Comparison of ENCODE assay signal across 28 cellular contexts in the genomic region with DNA sequence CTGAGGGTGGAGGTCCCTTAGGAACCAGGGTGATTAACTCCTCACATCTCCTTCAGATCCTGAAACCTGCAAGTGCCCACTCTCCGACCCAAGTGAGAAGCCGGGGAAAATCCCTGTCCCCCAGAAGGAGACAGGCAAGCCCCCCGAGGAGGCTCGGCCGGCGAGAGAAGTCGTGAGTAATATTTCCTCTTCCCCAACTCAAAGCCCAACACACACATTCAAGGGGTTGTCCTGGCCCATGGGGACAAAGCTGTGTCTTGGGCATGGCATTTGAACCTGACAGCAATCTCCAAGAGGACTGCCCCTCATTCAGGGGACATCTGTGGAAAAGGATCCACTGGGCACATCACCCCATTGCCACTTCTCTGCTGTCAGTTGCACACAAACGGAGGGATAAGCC. TPM values are rescaled to one million over a fixed set of nuclear protein-coding genes. Genes with fewer than 3 reads are reported as not detected.
"Had no signal": no experiment of that assay in that cellular context is flagged by ENCODE, and none has a peak within 500 bp of the region (broad histone marks: within the 10 kb centered on the region; RNA-seq: fewer than 3 reads in every experiment).

No MANE protein-coding gene starts in this region.

- H3K36me3 Mint-ChIP-seq: activated CD4-positive, alpha-beta memory T cell treated with anti-CD3 and anti-CD28 coated beads for 36 hours; activated naive CD4-positive, alpha-beta T cell treated with anti-CD3 and anti-CD28 coated beads, Interleukin-2, amount 10 ng/mL, durations not matched to agents 7 days and 5 days; activated naive CD8-positive, alpha-beta T cell had no signal

- H3K9me3 ChIP-seq: MG63, SJCRH30 had no signal

- H3K4me1 Mint-ChIP-seq: activated naive CD4-positive, alpha-beta T cell treated with anti-CD3 and anti-CD28 coated beads, Interleukin-2, amount 10 ng/mL, durations not matched to agents 7 days and 5 days; activated naive CD8-positive, alpha-beta T cell treated with anti-CD3 and anti-CD28 coated beads, Interleukin-2, amount 50 U/mL, for 24 hours had no signal

- H3K27ac ChIP-seq: SJCRH30, SK-N-MC had no signal

- H3K4me3 ChIP-seq: K562, MG63, SJCRH30, SK-N-MC had no signal

- H3K27ac Mint-ChIP-seq: activated CD4-positive, alpha-beta memory T cell treated with anti-CD3 and anti-CD28 coated beads for 36 hours; activated CD4-positive, alpha-beta T cell treated with anti-CD3 and anti-CD28 coated beads for 36 hours; activated CD4-positive, alpha-beta T cell treated with anti-CD3 and anti-CD28 coated beads, Interleukin-2, amount 10 ng/mL, durations not matched to agents 7 days and 5 days; activated CD8-positive, alpha-beta memory T cell treated with anti-CD3 and anti-CD28 coated beads, Interleukin-2, amount 10 ng/mL, durations not matched to agents 7 days and 5 days; activated naive CD4-positive, alpha-beta T cell treated with anti-CD3 and anti-CD28 coated beads, Interleukin-2, amount 10 ng/mL, durations not matched to agents 7 days and 5 days; activated naive CD8-positive, alpha-beta T cell; activated naive CD8-positive, alpha-beta T cell treated with anti-CD3 and anti-CD28 coated beads, Interleukin-2, amount 50 U/mL, for 24 hours; activated T-cell treated with anti-CD3 and anti-CD28 coated beads, Interleukin-2, amount 50 U/mL, for 24 hours; activated T-helper 2 cell treated with anti-CD3 and anti-CD28 coated beads, Interferon-gamma antibody, Interleukin-2, Interleukin-4, amounts not matched to agents 10 μg/mL and 5 μg/mL and 100 μg/mL, durations not matched to agents 14 hours and 24 hours and 36 hours; brain had no signal

- H3K9me3 Mint-ChIP-seq: activated CD4-positive, alpha-beta memory T cell treated with anti-CD3 and anti-CD28 coated beads for 36 hours; activated CD4-positive, alpha-beta T cell treated with anti-CD3 and anti-CD28 coated beads, Interleukin-2, amount 10 ng/mL, durations not matched to agents 7 days and 5 days; activated naive CD4-positive, alpha-beta T cell treated with anti-CD3 and anti-CD28 coated beads, Interleukin-2, amount 10 ng/mL, durations not matched to agents 7 days and 5 days; activated naive CD8-positive, alpha-beta T cell treated with anti-CD3 and anti-CD28 coated beads, Interleukin-2, amount 50 U/mL, for 24 hours; activated T-cell treated with anti-CD3 and anti-CD28 coated beads, Interleukin-2, amount 50 U/mL, for 24 hours; activated T-helper 2 cell treated with anti-CD3 and anti-CD28 coated beads, Interferon-gamma antibody, Interleukin-2, Interleukin-4, amounts not matched to agents 10 μg/mL and 5 μg/mL and 100 μg/mL, durations not matched to agents 14 hours and 24 hours and 36 hours; brain had no signal

- H3K36me3 ChIP-seq: MG63 had no signal

- H3K4me3 Mint-ChIP-seq: activated CD4-positive, alpha-beta memory T cell treated with anti-CD3 and anti-CD28 coated beads for 36 hours; activated CD4-positive, alpha-beta T cell treated with anti-CD3 and anti-CD28 coated beads for 36 hours; activated CD4-positive, alpha-beta T cell treated with anti-CD3 and anti-CD28 coated beads, Interleukin-2, amount 10 ng/mL, durations not matched to agents 7 days and 5 days; activated CD8-positive, alpha-beta memory T cell treated with anti-CD3 and anti-CD28 coated beads, Interleukin-2, amount 10 ng/mL, durations not matched to agents 7 days and 5 days; activated naive CD4-positive, alpha-beta T cell treated with anti-CD3 and anti-CD28 coated beads, Interleukin-2, amount 10 ng/mL, durations not matched to agents 7 days and 5 days; activated naive CD8-positive, alpha-beta T cell; activated naive CD8-positive, alpha-beta T cell treated with anti-CD3 and anti-CD28 coated beads, Interleukin-2, amount 50 U/mL, for 24 hours; activated T-cell treated with anti-CD3 and anti-CD28 coated beads, Interleukin-2, amount 50 U/mL, for 24 hours; brain had no signal

- H3K27me3 ChIP-seq: MG63, SJCRH30 had no signal

- ATAC-seq: activated CD4-positive, alpha-beta T cell treated with anti-CD3 and anti-CD28 coated beads for 36 hours; activated CD4-positive, CD25-positive, alpha-beta regulatory T cell treated with anti-CD3 and anti-CD28 coated beads, Interleukin-2, amount 50 U/mL, for 24 hours; activated CD8-positive, alpha-beta memory T cell treated with anti-CD3 and anti-CD28 coated beads, Interleukin-2, amount 10 ng/mL, durations not matched to agents 7 days and 5 days; activated naive CD8-positive, alpha-beta T cell treated with anti-CD3 and anti-CD28 coated beads, Interleukin-2, amount 50 U/mL, for 24 hours; K562; Panc1 had no signal

- H3K27me3 Mint-ChIP-seq: brain had no signal

- DNase-seq: activated CD4-positive, alpha-beta memory T cell treated with anti-CD3 and anti-CD28 coated beads for 36 hours; activated CD4-positive, alpha-beta T cell treated with anti-CD3 and anti-CD28 coated beads for 36 hours; activated CD4-positive, alpha-beta T cell treated with anti-CD3 and anti-CD28 coated beads, Interleukin-2, amount 10 ng/mL, durations not matched to agents 7 days and 5 days; activated CD8-positive, alpha-beta memory T cell treated with anti-CD3 and anti-CD28 coated beads, Interleukin-2, amount 10 ng/mL, durations not matched to agents 7 days and 5 days; activated naive CD4-positive, alpha-beta T cell treated with anti-CD3 and anti-CD28 coated beads, Interleukin-2, amount 10 ng/mL, durations not matched to agents 7 days and 5 days; activated naive CD8-positive, alpha-beta T cell treated with anti-CD3 and anti-CD28 coated beads, Interleukin-2, amount 50 U/mL, for 24 hours; activated T-cell treated with anti-CD3 and anti-CD28 coated beads, Interleukin-2, amount 50 U/mL, for 24 hours; anterior cingulate cortex; caudate nucleus; MG63; NCI-H1048; NCI-H1105 treated with DMSO at 0.1 percent for 48 hours; NCI-H1436; NCI-H1694; NCI-H1930; NCI-H345; NCI-H524 treated with DMSO at 0.1 percent for 48 hours; SHP77; SJCRH30; T1000 had no signal

RNA-seq across cellular contexts. Expression of gene VASH2, which starts 23.6 kb away (rescaled TPM):
- total RNA-seq: bronchial epithelial cell had no signal
